ENCODE assay signal across 8 cellular contexts in genomic region chr11:83071641-83072591, GRCh38. TPM values are rescaled to one million over a fixed set of nuclear protein-coding genes. Genes with fewer than 3 reads are reported as not detected.
DNase-seq lines count a peak whose midpoint lies in the region; ATAC-seq, FAIRE-seq and TF ChIP-seq lines count a peak whose summit lies in the region.

Gene RAB30 (minus strand): TSS chr11:83071897. CDS start chr11:82997316, 74,581 bp downstream.

- H3K4me1 ChIP-seq in adrenal gland (replicated peaks in 1 of 2) (peaks cover 20 to 37% of the 10 kb centered on the region in 2 donors), heart right ventricle (peaks cover 2 to 63% (median 48%) of the 10 kb centered on the region in 9 donors), upper lobe of left lung (peaks cover 22 to 36% (median 32%) of the 10 kb centered on the region in 4 donors)

- H3K9me3 ChIP-seq in adrenal gland (replicated peaks in 1 of 3) (no peaks in the 10 kb centered on the region), heart right ventricle (no peaks in the 10 kb centered on the region), upper lobe of left lung (no peaks in the 10 kb centered on the region)

- peak; percentile 99 for FAIRE-seq in GM12891 (lab: Jason Lieb, UNC)

- WGBS in adrenal gland, 4 donors, result 0 to 1% (median 0%) methylated on average over 21 to 43 of the region's 43 CpGs
- 0 to 1% methylated on average over 43 of the region's 43 CpGs for WGBS in heart right ventricle, 2 donors
- 0 to 3% methylated on average over 10 to 43 of the region's 43 CpGs for WGBS in upper lobe of left lung, 2 donors

- TF ChIP-seq CTCF in adrenal gland (IDR thresholded peaks at IDR 0.05) (no peak), heart right ventricle (IDR thresholded peaks at IDR 0.05) (no peak), upper lobe of left lung (IDR thresholded peaks at IDR 0.05) (peak in 1 of 6 experiments; percentile 14)

- peak in 1 of 4 donors; percentile 34 for TF ChIP-seq EP300 in upper lobe of left lung (IDR thresholded peaks at IDR 0.05)

- H3K36me3 ChIP-seq in adrenal gland (replicated peaks in 1 of 2) (peaks cover 0 to 16% of the 10 kb centered on the region in 2 donors), heart right ventricle (peaks cover 0 to 35% (median 3%) of the 10 kb centered on the region in 9 donors), upper lobe of left lung (peaks cover 0 to 18% (median 0%) of the 10 kb centered on the region in 4 donors)

- peak; percentile 93 for TF ChIP-seq POLR2A in GM12891 (IDR thresholded peaks at IDR 0.05; ENCODE audit: low read depth, low read length)
- peak; percentile 91 to 99 for TF ChIP-seq POLR2A in adrenal gland (IDR thresholded peaks at IDR 0.05)
- peak in 3 of 4 donors; percentile 88 to 94 (median 92) for TF ChIP-seq POLR2A in upper lobe of left lung (IDR thresholded peaks at IDR 0.05)

- no peaks in the 10 kb centered on the region for H3K27me3 ChIP-seq in adrenal gland
- peaks cover 0 to 12% (median 0%) of the 10 kb centered on the region in 7 donors for H3K27me3 ChIP-seq in heart right ventricle
- H3K27me3 ChIP-seq in upper lobe of left lung, result no peaks in the 10 kb centered on the region

- DNase-seq in GM12891 (ENCODE audit: insufficient read length, low spot score), result peak; percentile 70
- peak; percentile 98 for DNase-seq in NCI-H1417 treated with DMSO at 0.1 percent for 48 hours (lab: John Stamatoyannopoulos, UW)
- DNase-seq in SW 1271 (lab: John Stamatoyannopoulos, UW), result peak; percentile 100
- DNase-seq in adrenal gland, result peak; percentile 97 to 100 (median 99)
- DNase-seq in heart right ventricle, result peak; percentile 87 to 99
- peak; percentile 96 to 100 (median 98) for DNase-seq in posterior cingulate gyrus
- peak; percentile 87 to 99 for DNase-seq in upper lobe of left lung

- ATAC-seq in HG02798 (IDR thresholded peaks at IDR 0.05; ENCODE audit: poor library complexity, unreplicated experiment) (peak; percentile 97), heart right ventricle (peak; percentile 97 to 99 (median 98)), upper lobe of left lung (ENCODE audit: low FRiP score in 2 of 2) (peak; percentile 99)

- intact Hi-C loops in adrenal gland (cut with DNase I), result loop anchor here in 1 of 2 donors (10.0 kb wide), 1 partner anchor 167 kb away; the partner anchor contains the start of genes DDIAS and PRCP
- intact Hi-C loops in heart right ventricle (cut with DNase I), result loop anchor here in 9 of 10 donors (1.0 to 10.0 kb wide), 17 partner anchors 37 to 213 kb away; partner anchors contain the start of genes PCF11 (in 7 of the 9), DDIAS (in 6 of the 9), PRCP (in 6 of the 9) and ANKRD42 (in 2 of the 9)
- intact Hi-C loops in posterior cingulate gyrus (cut with DNase I), result loop anchor here (1.0 to 5.0 kb wide), 6 partner anchors 40 to 165 kb away; partner anchors contain the start of gene PCF11

- peak within 1 kb of the TSS; percentile 70 to 89 (median 82) for H3K4me3 ChIP-seq in adrenal gland
- H3K4me3 ChIP-seq in heart right ventricle, result peak within 1 kb of the TSS; percentile 60 to 89 (median 74)
- H3K4me3 ChIP-seq in upper lobe of left lung, result peak within 1 kb of the TSS; percentile 68 to 73 (median 70)

- H3K27ac ChIP-seq in adrenal gland, result peak within 1 kb of the TSS; percentile 91 to 98 (median 94)
- peak within 1 kb of the TSS; percentile 71 to 95 (median 92) for H3K27ac ChIP-seq in heart right ventricle
- peak within 1 kb of the TSS; percentile 95 to 98 (median 98) for H3K27ac ChIP-seq in upper lobe of left lung

TF ChIP-seq in GM12891, 5 proteins besides CTCF, POLR2A, EP300 and RAD21:
- TF ChIP-seq TAF1 (IDR thresholded peaks at IDR 0.05; ENCODE audit: low read depth, low read length) (peak; percentile 75), SPI1 (IDR thresholded peaks at IDR 0.05; ENCODE audit: low read depth, low read length) (no peak), POLR2AphosphoS5 (IDR thresholded peaks at IDR 0.05; ENCODE audit: low read depth, low read length) (peak; percentile 94)

RNA-seq across cellular contexts. Expression of gene RAB30, which starts in this region (rescaled TPM):
- polyA plus RNA-seq in GM12891 (2012; ENCODE audit: low read depth, missing spikeins), result 17.7 TPM
- total RNA-seq in adrenal gland (10 to 100 TPM; 24.5 to 69.4 (median 43.1) TPM), heart right ventricle (10 to 100 TPM; 20.2 to 29.4 (median 22.0) TPM), upper lobe of left lung (10 to 100 TPM in 3 of 6 donors, 1 to 10 TPM in 3; 2.7 to 19.3 (median 9.6) TPM)
- polyA plus RNA-seq in adrenal gland (10 to 100 TPM in 1 of 3 donors, 1 to 10 TPM in 2; 5.1 to 55.4 (median 5.4) TPM), heart right ventricle (1 to 10 TPM; 2.5 to 5.3 TPM)

Comparison
In these comparisons a context has a peak if more than half of its experiments do, and no peak if none do; other contexts are left out.
1. Peak in every context shown above with its lines: DNase-seq, ATAC-seq, H3K4me3 ChIP-seq and H3K27ac ChIP-seq.